ENCODE assay signal across 27 cellular contexts in the genomic region with DNA sequence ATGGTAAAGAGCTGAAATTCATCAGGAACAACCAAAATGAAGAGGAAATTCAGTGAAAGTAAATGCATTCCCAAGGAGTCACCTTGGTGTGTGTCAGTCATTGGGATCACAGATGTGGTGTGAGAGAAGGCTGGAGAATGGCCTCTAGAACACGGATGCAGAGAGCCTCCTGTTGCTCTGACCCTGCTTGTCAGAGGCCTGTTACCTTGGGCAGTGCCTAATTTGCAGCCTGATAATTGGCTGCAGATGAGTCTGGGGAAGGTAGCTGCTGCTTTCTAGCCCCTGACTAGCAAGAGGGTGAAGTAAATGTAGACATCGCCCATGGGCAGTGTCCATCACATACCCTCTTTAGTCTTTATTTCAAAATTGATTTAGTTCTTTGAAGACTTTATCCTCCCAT. TPM values are rescaled to one million over a fixed set of nuclear protein-coding genes. Genes with fewer than 3 reads are reported as not detected.
"Had no signal": no experiment of that assay in that cellular context is flagged by ENCODE, and none has a peak within 500 bp of the region (broad histone marks: within the 10 kb centered on the region; RNA-seq: fewer than 3 reads in every experiment).

No MANE protein-coding gene starts in this region.

- H3K27me3 ChIP-seq: heart left ventricle, neural progenitor cell, testis, transverse colon had no signal

- DNase-seq: activated CD4-positive, alpha-beta memory T cell treated with anti-CD3 and anti-CD28 coated beads for 36 hours; activated CD4-positive, alpha-beta T cell treated with anti-CD3 and anti-CD28 coated beads, Interleukin-2, amount 10 ng/mL, durations not matched to agents 24 days and 14 days; activated CD4-positive, CD25-positive, alpha-beta regulatory T cell treated with anti-CD3 and anti-CD28 coated beads, Interleukin-2, amount 50 U/mL, for 72 hours; activated CD8-positive, alpha-beta memory T cell treated with anti-CD3 and anti-CD28 coated beads, Interleukin-2, amount 50 U/mL, for 4 hours; activated gamma-delta T cell; activated naive CD4-positive, alpha-beta T cell treated with anti-CD3 and anti-CD28 coated beads, Interleukin-2, amount 10 ng/mL, durations not matched to agents 7 days and 5 days; activated naive CD8-positive, alpha-beta T cell treated with anti-CD3 and anti-CD28 coated beads, Interleukin-2, amount 10 ng/mL, durations not matched to agents 7 days and 5 days; activated T-cell treated with anti-CD3 and anti-CD28 coated beads, Interleukin-2, amount 50 U/mL, for 1 hour; caudate nucleus; foreskin fibroblast; heart left ventricle; left lung; lower lobe of right lung; occipital lobe; right cardiac atrium; stimulated activated CD4-positive, alpha-beta T cell treated with anti-CD3 and anti-CD28 coated beads, Interleukin-2, amount 100 ng/mL, for 48 hours; stimulated activated naive CD8-positive, alpha-beta T cell treated with anti-CD3 and anti-CD28 coated beads, Interleukin-15, Interleukin-2, amounts not matched to agents 100 U/mL and 50 U/mL, for 24 hours; T-helper 1 cell; testis; transverse colon had no signal

- H3K9me3 ChIP-seq: left lung, lower lobe of right lung, testis, transverse colon had no signal

- FAIRE-seq: urothelium cell line had no signal

- H3K4me1 ChIP-seq: left lung, lower lobe of right lung, neural progenitor cell, testis, transverse colon had no signal

- H3K4me1 Mint-ChIP-seq: activated naive CD4-positive, alpha-beta T cell treated with anti-CD3 and anti-CD28 coated beads, Interleukin-2, amount 10 ng/mL, durations not matched to agents 7 days and 5 days; neural progenitor cell had no signal

- H3K9me3 Mint-ChIP-seq: activated CD4-positive, alpha-beta memory T cell treated with anti-CD3 and anti-CD28 coated beads for 36 hours; activated naive CD4-positive, alpha-beta T cell treated with anti-CD3 and anti-CD28 coated beads, Interleukin-2, amount 10 ng/mL, durations not matched to agents 7 days and 5 days; activated naive CD8-positive, alpha-beta T cell treated with anti-CD3 and anti-CD28 coated beads, Interleukin-2, amount 10 ng/mL, durations not matched to agents 7 days and 5 days; neural progenitor cell; T-helper 2 cell treated with Interferon-gamma antibody and Interleukin-4, amounts not matched to agents 5 μg/mL and 100 μg/mL, for 36 hours had no signal

- H3K27ac ChIP-seq: heart left ventricle, left lung, lower lobe of right lung, neural progenitor cell, testis, transverse colon had no signal

- H3K27ac Mint-ChIP-seq: activated CD4-positive, alpha-beta memory T cell treated with anti-CD3 and anti-CD28 coated beads for 36 hours; activated CD4-positive, alpha-beta T cell treated with anti-CD3 and anti-CD28 coated beads, Interleukin-2, amount 10 ng/mL, durations not matched to agents 24 days and 14 days; activated naive CD4-positive, alpha-beta T cell treated with anti-CD3 and anti-CD28 coated beads, Interleukin-2, amount 10 ng/mL, durations not matched to agents 7 days and 5 days; activated naive CD8-positive, alpha-beta T cell treated with anti-CD3 and anti-CD28 coated beads, Interleukin-2, amount 10 ng/mL, durations not matched to agents 7 days and 5 days; neural progenitor cell; T-helper 2 cell treated with Interferon-gamma antibody and Interleukin-4, amounts not matched to agents 5 μg/mL and 100 μg/mL, for 36 hours had no signal

- H3K36me3 ChIP-seq: heart left ventricle, left lung, lower lobe of right lung, neural progenitor cell, transverse colon had no signal

- H3K4me3 Mint-ChIP-seq: activated CD4-positive, alpha-beta memory T cell treated with anti-CD3 and anti-CD28 coated beads for 36 hours; activated CD4-positive, alpha-beta T cell treated with anti-CD3 and anti-CD28 coated beads, Interleukin-2, amount 10 ng/mL, durations not matched to agents 24 days and 14 days; activated naive CD4-positive, alpha-beta T cell treated with anti-CD3 and anti-CD28 coated beads, Interleukin-2, amount 10 ng/mL, durations not matched to agents 7 days and 5 days; activated naive CD8-positive, alpha-beta T cell treated with anti-CD3 and anti-CD28 coated beads, Interleukin-2, amount 10 ng/mL, durations not matched to agents 7 days and 5 days; neural progenitor cell; T-helper 2 cell treated with Interferon-gamma antibody and Interleukin-4, amounts not matched to agents 5 μg/mL and 100 μg/mL, for 36 hours had no signal

- ATAC-seq: esophagus mucosa; heart left ventricle; left lung; lower lobe of right lung; right cardiac atrium; stimulated activated naive CD8-positive, alpha-beta T cell treated with anti-CD3 and anti-CD28 coated beads, Interleukin-15, Interleukin-2, amounts not matched to agents 100 U/mL and 50 U/mL, for 24 hours had no signal

- H3K36me3 Mint-ChIP-seq: activated CD4-positive, alpha-beta memory T cell treated with anti-CD3 and anti-CD28 coated beads for 36 hours; activated naive CD4-positive, alpha-beta T cell treated with anti-CD3 and anti-CD28 coated beads, Interleukin-2, amount 10 ng/mL, durations not matched to agents 7 days and 5 days; activated naive CD8-positive, alpha-beta T cell treated with anti-CD3 and anti-CD28 coated beads, Interleukin-2, amount 10 ng/mL, durations not matched to agents 7 days and 5 days; neural progenitor cell had no signal

- H3K4me3 ChIP-seq: heart left ventricle, left lung, lower lobe of right lung, neural progenitor cell, testis, transverse colon had no signal

RNA-seq across cellular contexts. Expression of gene GCSAML, which starts 3.3 kb away (rescaled TPM):
- total RNA-seq: activated CD4-positive, alpha-beta memory T cell treated with anti-CD3 and anti-CD28 coated beads for 36 hours; activated naive CD8-positive, alpha-beta T cell treated with anti-CD3 and anti-CD28 coated beads, Interleukin-2, amount 10 ng/mL, durations not matched to agents 7 days and 5 days; esophagus mucosa had no signal
- polyA plus RNA-seq: right cardiac atrium had no signal

RNA-seq across cellular contexts. Expression of gene OR2C3, which starts 16.0 kb away (rescaled TPM):
- total RNA-seq: activated CD4-positive, alpha-beta memory T cell treated with anti-CD3 and anti-CD28 coated beads for 36 hours; activated CD4-positive, alpha-beta T cell treated with anti-CD3 and anti-CD28 coated beads, Interleukin-2, amount 10 ng/mL, durations not matched to agents 24 days and 14 days; activated CD8-positive, alpha-beta memory T cell treated with anti-CD3 and anti-CD28 coated beads for 36 hours; activated naive CD8-positive, alpha-beta T cell treated with anti-CD3 and anti-CD28 coated beads, Interleukin-2, amount 10 ng/mL, durations not matched to agents 7 days and 5 days; esophagus mucosa; left lung; occipital lobe; transverse colon had no signal
- polyA plus RNA-seq: heart left ventricle had no signal

RNA-seq across cellular contexts. Expression of gene OR2G2, which starts 35.9 kb away (rescaled TPM):
- total RNA-seq: activated CD4-positive, alpha-beta memory T cell treated with anti-CD3 and anti-CD28 coated beads for 36 hours; activated CD4-positive, alpha-beta T cell treated with anti-CD3 and anti-CD28 coated beads, Interleukin-2, amount 10 ng/mL, durations not matched to agents 24 days and 14 days; activated CD8-positive, alpha-beta memory T cell treated with anti-CD3 and anti-CD28 coated beads for 36 hours; activated naive CD8-positive, alpha-beta T cell treated with anti-CD3 and anti-CD28 coated beads, Interleukin-2, amount 10 ng/mL, durations not matched to agents 7 days and 5 days; esophagus mucosa; heart left ventricle; left lung; lower lobe of right lung; mesenteric fat pad; mucosa of gallbladder; occipital lobe; right cardiac atrium; transverse colon had no signal
- polyA plus RNA-seq: heart left ventricle, right cardiac atrium had no signal

RNA-seq across cellular contexts. Expression of gene OR2G3, which starts 53.2 kb away (rescaled TPM):
- total RNA-seq: activated CD4-positive, alpha-beta memory T cell treated with anti-CD3 and anti-CD28 coated beads for 36 hours; activated CD4-positive, alpha-beta T cell treated with anti-CD3 and anti-CD28 coated beads, Interleukin-2, amount 10 ng/mL, durations not matched to agents 24 days and 14 days; activated CD8-positive, alpha-beta memory T cell treated with anti-CD3 and anti-CD28 coated beads for 36 hours; activated naive CD8-positive, alpha-beta T cell treated with anti-CD3 and anti-CD28 coated beads, Interleukin-2, amount 10 ng/mL, durations not matched to agents 7 days and 5 days; esophagus mucosa; heart left ventricle; left lung; lower lobe of right lung; mesenteric fat pad; mucosa of gallbladder; occipital lobe; right cardiac atrium; testis; transverse colon had no signal
- polyA plus RNA-seq: heart left ventricle, right cardiac atrium had no signal
